1 cellular context compared by ENCODE assay signal in the genomic region with DNA sequence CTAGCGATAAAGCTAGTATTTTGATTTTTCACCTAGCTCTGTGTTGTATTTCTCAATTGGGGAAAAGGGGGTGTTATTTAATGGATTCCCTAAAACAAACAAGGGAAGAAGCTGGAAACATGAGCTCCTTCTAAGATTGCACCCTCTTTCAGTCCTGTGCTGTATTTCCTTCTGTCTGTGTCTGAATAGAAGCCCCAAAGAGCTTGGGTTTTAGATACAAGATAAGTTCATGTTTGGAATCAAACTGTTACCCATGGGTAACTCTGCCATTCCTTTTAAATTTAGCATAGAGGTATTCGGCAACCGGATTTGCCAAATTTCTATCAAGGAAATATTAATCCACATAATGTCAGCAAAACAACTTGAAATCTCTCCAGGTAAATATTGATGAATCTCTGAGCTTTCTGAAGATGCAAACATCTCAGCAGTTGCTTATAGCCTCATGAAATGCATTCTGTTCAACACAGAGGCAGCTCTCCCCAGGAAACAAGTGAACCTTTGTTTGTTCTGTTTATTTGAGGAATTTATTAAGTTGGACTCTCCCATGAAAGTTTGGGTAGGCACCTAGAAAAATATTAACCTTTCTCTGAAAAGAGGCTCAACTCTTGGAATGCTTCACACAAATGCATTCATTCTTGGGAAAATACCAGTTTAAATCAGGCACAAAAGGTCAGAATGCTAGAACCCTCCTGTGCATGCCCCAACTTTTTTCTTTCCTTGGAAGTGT.
TF ChIP-seq lines count a peak whose summit lies in the region.

No MANE protein-coding gene starts in this region.

TF ChIP-seq in HepG2, 621 proteins besides CTCF, POLR2A, EP300 and RAD21 (continued from another document and continues in another):
- TF ChIP-seq ZNF609 (CRISPR knock-in tag; IDR thresholded peaks at IDR 0.05; ENCODE audit: borderline replicate concordance), result peak; percentile 71; the same call in 1 of the 2 replicates
- TF ChIP-seq ZNF20 (CRISPR knock-in tag; IDR thresholded peaks at IDR 0.05), result no peak
- peak; percentile 93; the same call in 1 of the 2 replicates for TF ChIP-seq EHMT2 (IDR thresholded peaks at IDR 0.05; ENCODE audit: borderline replicate concordance, low read depth, low read length)
- peak; percentile 4; the same call in 1 of the 2 replicates for TF ChIP-seq ZNF800 (CRISPR knock-in tag; IDR thresholded peaks at IDR 0.05)
- TF ChIP-seq IRF2 (CRISPR knock-in tag; IDR thresholded peaks at IDR 0.05), result peak; percentile 46; the same call in 1 of the 2 replicates
- no peak for TF ChIP-seq BORCS8-MEF2B (CRISPR knock-in tag; IDR thresholded peaks at IDR 0.05)
- TF ChIP-seq MIER2 (CRISPR knock-in tag; IDR thresholded peaks at IDR 0.05), result peak; percentile 67; the same call in 1 of the 2 replicates
- peak; percentile 56; the same call in 1 of the 2 replicates for TF ChIP-seq RXRB (CRISPR knock-in tag; IDR thresholded peaks at IDR 0.05; ENCODE audit: borderline replicate concordance)
- TF ChIP-seq THAP11 (CRISPR knock-in tag; IDR thresholded peaks at IDR 0.05), result peak; percentile 40; the same call in 1 of the 2 replicates
- peak; percentile 62 for TF ChIP-seq HNF4A (CRISPR knock-in tag; IDR thresholded peaks at IDR 0.05)
- 0 out of 2 replicates have a peak, but pooled peaks have one; percentile 60 for TF ChIP-seq ZNF264 (CRISPR knock-in tag; IDR thresholded peaks at IDR 0.05)
- peak; percentile 74; the same call in 1 of the 2 replicates for TF ChIP-seq SOX5 (CRISPR knock-in tag; IDR thresholded peaks at IDR 0.05; ENCODE audit: borderline replicate concordance)
- no peak for TF ChIP-seq SMAD1 (CRISPR knock-in tag; IDR thresholded peaks at IDR 0.05; ENCODE audit: borderline replicate concordance, low read depth)
- TF ChIP-seq, protein P1, sequence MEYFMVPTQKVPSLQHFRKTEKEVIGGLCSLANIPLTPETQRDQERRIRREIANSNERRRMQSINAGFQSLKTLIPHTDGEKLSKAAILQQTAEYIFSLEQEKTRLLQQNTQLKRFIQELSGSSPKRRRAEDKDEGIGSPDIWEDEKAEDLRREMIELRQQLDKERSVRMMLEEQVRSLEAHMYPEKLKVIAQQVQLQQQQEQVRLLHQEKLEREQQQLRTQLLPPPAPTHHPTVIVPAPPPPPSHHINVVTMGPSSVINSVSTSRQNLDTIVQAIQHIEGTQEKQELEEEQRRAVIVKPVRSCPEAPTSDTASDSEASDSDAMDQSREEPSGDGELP (IDR thresholded peaks at IDR 0.05; ENCODE audit: borderline replicate concordance, low read depth), result no peak
- TF ChIP-seq ZSCAN29 (CRISPR knock-in tag; conservative IDR thresholded peaks at IDR 0.05), result peak; percentile 91
- peak; percentile 72 for TF ChIP-seq CREM (IDR thresholded peaks at IDR 0.05)
- no peak for TF ChIP-seq CREM (CRISPR knock-in tag; IDR thresholded peaks at IDR 0.05)
- TF ChIP-seq ISL2 (CRISPR knock-in tag; IDR thresholded peaks at IDR 0.05), result peak; percentile 92
- peak in 1 of 2 experiments; percentile 51; a peak in 2 of 4 replicates for TF ChIP-seq REST (IDR thresholded peaks at IDR 0.05; ENCODE audit: borderline replicate concordance in 1 of 2, low read depth in 1 of 2, low read length in 2 of 2)
- no peak for TF ChIP-seq CREB1 (IDR thresholded peaks at IDR 0.05)
- 0 out of 2 replicates have a peak, but pooled peaks have one; percentile 36 for TF ChIP-seq CREB1 (CRISPR knock-in tag; IDR thresholded peaks at IDR 0.05)
- TF ChIP-seq ZNF510 (CRISPR knock-in tag; IDR thresholded peaks at IDR 0.05; ENCODE audit: low read depth), result 0 out of 2 replicates have a peak, but pooled peaks have one; percentile 17
- TF ChIP-seq SMC3 (IDR thresholded peaks at IDR 0.05; ENCODE audit: low read length), result peak; percentile 6; the same call in 1 of the 2 replicates
- TF ChIP-seq, protein P2, sequence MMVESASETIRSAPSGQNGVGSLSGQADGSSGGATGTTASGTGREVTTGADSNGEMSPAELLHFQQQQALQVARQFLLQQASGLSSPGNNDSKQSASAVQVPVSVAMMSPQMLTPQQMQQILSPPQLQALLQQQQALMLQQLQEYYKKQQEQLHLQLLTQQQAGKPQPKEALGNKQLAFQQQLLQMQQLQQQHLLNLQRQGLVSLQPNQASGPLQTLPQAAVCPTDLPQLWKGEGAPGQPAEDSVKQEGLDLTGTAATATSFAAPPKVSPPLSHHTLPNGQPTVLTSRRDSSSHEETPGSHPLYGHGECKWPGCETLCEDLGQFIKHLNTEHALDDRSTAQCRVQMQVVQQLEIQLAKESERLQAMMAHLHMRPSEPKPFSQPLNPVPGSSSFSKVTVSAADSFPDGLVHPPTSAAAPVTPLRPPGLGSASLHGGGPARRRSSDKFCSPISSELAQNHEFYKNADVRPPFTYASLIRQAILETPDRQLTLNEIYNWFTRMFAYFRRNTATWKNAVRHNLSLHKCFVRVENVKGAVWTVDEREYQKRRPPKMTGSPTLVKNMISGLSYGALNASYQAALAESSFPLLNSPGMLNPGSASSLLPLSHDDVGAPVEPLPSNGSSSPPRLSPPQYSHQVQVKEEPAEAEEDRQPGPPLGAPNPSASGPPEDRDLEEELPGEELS (CRISPR knock-in tag; IDR thresholded peaks at IDR 0.05), result peak; percentile 94
- TF ChIP-seq CC2D1A (CRISPR knock-in tag; IDR thresholded peaks at IDR 0.05), result no peak
- TF ChIP-seq ZNF292 (CRISPR knock-in tag; IDR thresholded peaks at IDR 0.05; ENCODE audit: borderline replicate concordance, low read depth), result 0 out of 2 replicates have a peak, but pooled peaks have one; percentile 5
- TF ChIP-seq ZNF430 (CRISPR knock-in tag; IDR thresholded peaks at IDR 0.05), result 0 out of 2 replicates have a peak, but pooled peaks have one; percentile 30
- TF ChIP-seq, protein P3, sequence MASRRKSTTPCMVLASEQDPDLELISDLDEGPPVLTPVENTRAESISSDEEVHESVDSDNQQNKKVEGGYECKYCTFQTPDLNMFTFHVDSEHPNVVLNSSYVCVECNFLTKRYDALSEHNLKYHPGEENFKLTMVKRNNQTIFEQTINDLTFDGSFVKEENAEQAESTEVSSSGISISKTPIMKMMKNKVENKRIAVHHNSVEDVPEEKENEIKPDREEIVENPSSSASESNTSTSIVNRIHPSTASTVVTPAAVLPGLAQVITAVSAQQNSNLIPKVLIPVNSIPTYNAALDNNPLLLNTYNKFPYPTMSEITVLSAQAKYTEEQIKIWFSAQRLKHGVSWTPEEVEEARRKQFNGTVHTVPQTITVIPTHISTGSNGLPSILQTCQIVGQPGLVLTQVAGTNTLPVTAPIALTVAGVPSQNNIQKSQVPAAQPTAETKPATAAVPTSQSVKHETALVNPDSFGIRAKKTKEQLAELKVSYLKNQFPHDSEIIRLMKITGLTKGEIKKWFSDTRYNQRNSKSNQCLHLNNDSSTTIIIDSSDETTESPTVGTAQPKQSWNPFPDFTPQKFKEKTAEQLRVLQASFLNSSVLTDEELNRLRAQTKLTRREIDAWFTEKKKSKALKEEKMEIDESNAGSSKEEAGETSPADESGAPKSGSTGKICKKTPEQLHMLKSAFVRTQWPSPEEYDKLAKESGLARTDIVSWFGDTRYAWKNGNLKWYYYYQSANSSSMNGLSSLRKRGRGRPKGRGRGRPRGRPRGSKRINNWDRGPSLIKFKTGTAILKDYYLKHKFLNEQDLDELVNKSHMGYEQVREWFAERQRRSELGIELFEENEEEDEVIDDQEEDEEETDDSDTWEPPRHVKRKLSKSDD (CRISPR knock-in tag; IDR thresholded peaks at IDR 0.05; ENCODE audit: low read depth), result no peak
- TF ChIP-seq, protein P4, sequence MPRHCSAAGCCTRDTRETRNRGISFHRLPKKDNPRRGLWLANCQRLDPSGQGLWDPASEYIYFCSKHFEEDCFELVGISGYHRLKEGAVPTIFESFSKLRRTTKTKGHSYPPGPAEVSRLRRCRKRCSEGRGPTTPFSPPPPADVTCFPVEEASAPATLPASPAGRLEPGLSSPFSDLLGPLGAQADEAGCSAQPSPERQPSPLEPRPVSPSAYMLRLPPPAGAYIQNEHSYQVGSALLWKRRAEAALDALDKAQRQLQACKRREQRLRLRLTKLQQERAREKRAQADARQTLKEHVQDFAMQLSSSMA (CRISPR knock-in tag; IDR thresholded peaks at IDR 0.05), result no peak
- TF ChIP-seq ZNF773 (CRISPR knock-in tag; IDR thresholded peaks at IDR 0.05; ENCODE audit: borderline replicate concordance), result no peak
- TF ChIP-seq ZNF777 (CRISPR knock-in tag; IDR thresholded peaks at IDR 0.05), result no peak
- 0 out of 2 replicates have a peak, but pooled peaks have one; percentile 32 for TF ChIP-seq PITX1 (CRISPR knock-in tag; IDR thresholded peaks at IDR 0.05)
- peak; percentile 71; the same call in 1 of the 2 replicates for TF ChIP-seq HNF1B (CRISPR knock-in tag; IDR thresholded peaks at IDR 0.05)
- peak; percentile 44 for TF ChIP-seq TARDBP (CRISPR knock-in tag; IDR thresholded peaks at IDR 0.05)
- peak; percentile 24; the same call in 1 of the 2 replicates for TF ChIP-seq ZFX (CRISPR knock-in tag; IDR thresholded peaks at IDR 0.05; ENCODE audit: low read depth)
- TF ChIP-seq, protein P5, sequence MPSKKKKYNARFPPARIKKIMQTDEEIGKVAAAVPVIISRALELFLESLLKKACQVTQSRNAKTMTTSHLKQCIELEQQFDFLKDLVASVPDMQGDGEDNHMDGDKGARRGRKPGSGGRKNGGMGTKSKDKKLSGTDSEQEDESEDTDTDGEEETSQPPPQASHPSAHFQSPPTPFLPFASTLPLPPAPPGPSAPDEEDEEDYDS (CRISPR knock-in tag; IDR thresholded peaks at IDR 0.05), result peak; percentile 13; the same call in 1 of the 2 replicates
